10 cellular contexts compared by ENCODE assay signal in the genomic region with DNA sequence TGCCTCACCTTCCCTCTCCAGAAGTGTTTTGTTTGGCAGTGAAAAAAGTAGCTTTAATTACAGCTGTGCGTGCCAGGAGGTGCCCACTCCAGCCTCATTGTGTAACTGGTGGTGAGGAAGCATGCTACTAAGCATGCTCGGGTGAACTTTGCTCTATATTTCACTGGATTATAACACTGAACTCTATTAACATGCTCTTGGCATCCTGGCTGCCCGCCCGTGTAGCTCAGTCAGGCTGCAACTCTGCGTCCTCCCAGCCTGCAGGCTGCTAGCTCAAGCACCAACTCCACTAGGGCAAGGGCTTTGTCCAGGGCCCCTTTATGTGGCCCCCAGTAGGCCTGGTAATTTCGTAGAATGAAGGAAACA. TPM values are rescaled to one million over a fixed set of nuclear protein-coding genes. Genes with fewer than 3 reads are reported as not detected.
DNase-seq lines count a peak whose midpoint lies in the region; ATAC-seq and TF ChIP-seq lines count a peak whose summit lies in the region.
"Had no signal": no experiment of that assay in that cellular context is flagged by ENCODE, and none has a peak within 500 bp of the region (broad histone marks: within the 10 kb centered on the region; RNA-seq: fewer than 3 reads in every experiment).

No MANE protein-coding gene starts in this region.

- H3K36me3 ChIP-seq in gastroesophageal sphincter = peaks cover 0 to 73% of the 10 kb centered on the region in 2 donors
- H3K36me3 ChIP-seq in psoas muscle (ENCODE audit: insufficient read depth in 1 of 2, low read depth in 1 of 2) = peaks cover 0 to 92% of the 10 kb centered on the region in 2 donors

- H3K9me3 ChIP-seq in gastroesophageal sphincter = no peaks in the 10 kb centered on the region
- H3K9me3 ChIP-seq in psoas muscle = no peaks in the 10 kb centered on the region

- H3K27me3 ChIP-seq in gastroesophageal sphincter = no peaks in the 10 kb centered on the region
- no peaks in the 10 kb centered on the region for H3K27me3 ChIP-seq in psoas muscle (ENCODE audit: insufficient read depth in 3 of 3, low read length in 2 of 3)

- ATAC-seq in gastroesophageal sphincter (peak; percentile 93), psoas muscle (peak; percentile 76 to 89 (median 86))
- no peak for ATAC-seq in stimulated activated naive CD8-positive, alpha-beta T cell treated with anti-CD3 and anti-CD28 coated beads, Interleukin-15, Interleukin-2, amounts not matched to agents 100 U/mL and 50 U/mL, for 24 hours
- ATAC-seq: activated naive CD8-positive, alpha-beta T cell treated with anti-CD3 and anti-CD28 coated beads, Interleukin-2, amount 50 U/mL, for 24 hours had no signal

- H3K4me1 ChIP-seq in gastroesophageal sphincter (peaks cover 3 to 52% (median 24%) of the 10 kb centered on the region in 3 donors), psoas muscle (peaks cover 42% of the 10 kb centered on the region)

- H3K27ac ChIP-seq in gastroesophageal sphincter (peak overlapping the region in 3 of 4 donors; percentile 75 to 86 (median 78)), psoas muscle (peak overlapping the region; percentile 67)

- intact Hi-C loops in psoas muscle (cut with DNase I) = no loop called here

- peak; percentile 65 for DNase-seq in GF-D8 (lab: John Stamatoyannopoulos, UW)
- DNase-seq in SW480 (ENCODE audit: low spot score) = peak; percentile 81
- peak; percentile 69 to 87 for DNase-seq in psoas muscle
- no peak for DNase-seq in stimulated activated naive CD8-positive, alpha-beta T cell treated with anti-CD3 and anti-CD28 coated beads, Interleukin-15, Interleukin-2, amounts not matched to agents 100 U/mL and 50 U/mL, for 24 hours
- no peak for DNase-seq in NK-92 (lab: John Stamatoyannopoulos, UW; ENCODE audit: unreplicated experiment)
- DNase-seq in NCI-H748 (lab: John Stamatoyannopoulos, UW; ENCODE audit: unreplicated experiment) = no peak
- DNase-seq in erythroblast (lab: John Stamatoyannopoulos, UW) = no peak
- DNase-seq: activated naive CD8-positive, alpha-beta T cell treated with anti-CD3 and anti-CD28 coated beads, Interleukin-2, amount 50 U/mL, for 24 hours; CD4-positive, alpha-beta T cell had no signal

- H3K4me3 ChIP-seq in gastroesophageal sphincter = no peak overlapping the region
- H3K4me3 ChIP-seq in psoas muscle = no peak overlapping the region

- TF ChIP-seq CTCF in gastroesophageal sphincter (IDR thresholded peaks at IDR 0.05) (no peak), psoas muscle (IDR thresholded peaks at IDR 0.05) (no peak)

- WGBS in gastroesophageal sphincter (ENCODE audit: low coverage in 1 of 2), 2 donors = 32 to 60% methylated on average over 3 to 6 of the region's 6 CpGs
- 28 to 43% (median 37%) methylated on average over 6 of the region's 6 CpGs for WGBS in psoas muscle, 3 donors

- TF ChIP-seq POLR2A in gastroesophageal sphincter (IDR thresholded peaks at IDR 0.05) (no peak), erythroblast (IDR thresholded peaks at IDR 0.05; ENCODE audit: low read length) (no peak)

- TF ChIP-seq EP300 in gastroesophageal sphincter (IDR thresholded peaks at IDR 0.05) = no peak

RNA-seq across cellular contexts. Expression of a gene that starts 34.4 kb away (rescaled TPM):
- total RNA-seq in gastroesophageal sphincter (100 to 1,000 TPM; 112 to 385 (median 215) TPM), psoas muscle (100 to 1,000 TPM; 126 to 342 (median 215) TPM)
- 100 to 1,000 TPM in 2 of 3 donors, 10 to 100 TPM in 1; 61.4 to 321 (median 196) TPM for polyA plus RNA-seq in psoas muscle

Comparison
In these comparisons a context has a peak if more than half of its experiments do, and no peak if none do; other contexts are left out.
1. DNase-seq: peak in GF-D8 (single experiment), SW480 (single experiment) and psoas muscle (2 of 2); none in stimulated activated naive CD8-positive, alpha-beta T cell treated with anti-CD3 and anti-CD28 coated beads, Interleukin-15, Interleukin-2, amounts not matched to agents 100 U/mL and 50 U/mL, for 24 hours (single experiment), NK-92 (single experiment), NCI-H748 (single experiment) and erythroblast (0 of 2).